ENCODE assay signal across 8 cellular contexts in the genomic region with DNA sequence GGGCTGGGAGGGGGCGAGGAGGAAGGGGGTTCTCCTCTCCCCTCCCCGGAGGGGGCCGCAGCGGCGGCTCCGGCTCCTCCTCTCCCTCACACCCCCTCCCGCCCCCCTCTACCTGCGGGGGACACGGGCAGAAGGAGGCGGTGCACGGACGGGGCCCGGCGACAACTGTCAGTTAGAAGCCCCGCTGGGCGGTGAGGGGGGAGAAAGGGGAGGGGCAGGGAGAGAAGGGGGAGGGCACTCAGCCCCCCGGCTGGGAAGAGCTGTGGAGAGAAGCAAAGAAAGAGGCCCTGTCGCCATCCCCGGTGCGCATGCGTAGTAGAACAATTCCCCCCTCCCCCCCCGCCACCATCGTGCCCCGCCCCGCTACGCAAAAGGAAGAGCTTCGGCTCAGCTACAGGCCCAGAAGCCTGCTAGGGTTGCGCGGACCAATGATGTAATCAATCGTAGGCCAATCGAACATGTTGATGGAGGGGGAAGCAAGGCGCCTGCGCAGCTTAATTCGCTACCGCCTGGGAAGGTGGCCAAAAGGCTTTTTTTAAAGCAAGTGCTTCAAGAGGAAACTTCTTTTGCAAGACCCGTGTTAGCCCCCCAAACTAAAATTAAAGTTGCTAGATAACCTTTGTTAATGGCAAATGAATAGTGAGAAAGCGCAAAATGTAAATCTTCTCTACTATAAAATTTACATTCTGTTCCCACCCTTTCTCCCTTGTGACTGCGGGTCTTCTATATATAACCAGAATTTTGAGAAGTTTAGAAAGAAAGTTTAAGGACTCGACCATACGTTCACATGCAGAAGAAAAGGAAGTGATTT. TPM values are rescaled to one million over a fixed set of nuclear protein-coding genes. Genes with fewer than 3 reads are reported as not detected.
DNase-seq lines count a peak whose midpoint lies in the region; ATAC-seq and TF ChIP-seq lines count a peak whose summit lies in the region.

No MANE protein-coding gene starts in this region.

- H3K4me3 Mint-ChIP-seq in GM23338, result peak overlapping the region; percentile 75
- H3K4me3 Mint-ChIP-seq in activated T-helper 2 cell treated with anti-CD3 and anti-CD28 coated beads, Interferon-gamma antibody, Interleukin-2, Interleukin-4, amounts not matched to agents 10 μg/mL and 5 μg/mL and 100 μg/mL, durations not matched to agents 14 hours and 24 hours and 36 hours (ENCODE audit: low read depth), result peak overlapping the region; percentile 74
- H3K4me3 Mint-ChIP-seq in naive thymus-derived CD8-positive, alpha-beta T cell, result peak overlapping the region; percentile 75 to 95 (median 85)
- peak overlapping the region; percentile 83 to 99 for H3K4me3 Mint-ChIP-seq in stimulated activated naive B cell treated with anti-CD40 and anti-IgM and Interleukin-4, amounts not matched to agents 10 μg/mL and 1 μg/mL and 100 μg/mL, for 72 hours

- peaks cover 22% of the 10 kb centered on the region for H4K20me1 ChIP-seq in GM23338 (replicated peaks; ENCODE audit: insufficient read depth)

- H3K4me2 ChIP-seq in GM23338, result peak overlapping the region; percentile 78

- intact Hi-C loops in activated T-helper 2 cell treated with anti-CD3 and anti-CD28 coated beads, Interferon-gamma antibody, Interleukin-2, Interleukin-4, amounts not matched to agents 10 μg/mL and 5 μg/mL and 100 μg/mL, durations not matched to agents 14 hours and 24 hours and 36 hours (cut with micrococcal nuclease), result loop anchor here (1.0 to 10.0 kb wide), 7 partner anchors 60 to 1024 kb away; a partner anchor contains a TSS

- peak; percentile 99 for DNase-seq in Daoy (ENCODE audit: low read depth)
- peak; percentile 98 for DNase-seq in GM23338 (ENCODE audit: low spot score)
- peak; percentile 82 to 86 for DNase-seq in Kasumi-1 (lab: John Stamatoyannopoulos, UW)
- DNase-seq in RPMI7951 (ENCODE audit: low read depth), result peak; percentile 96
- DNase-seq in activated T-helper 2 cell treated with anti-CD3 and anti-CD28 coated beads, Interferon-gamma antibody, Interleukin-2, Interleukin-4, amounts not matched to agents 10 μg/mL and 5 μg/mL and 100 μg/mL, durations not matched to agents 14 hours and 24 hours and 36 hours (ENCODE audit: low spot score), result peak; percentile 92
- peak; percentile 99 for DNase-seq in fibroblast of mammary gland (ENCODE audit: low read depth)
- DNase-seq in naive thymus-derived CD8-positive, alpha-beta T cell, result peak; percentile 80 to 99 (median 94)
- peak; percentile 89 for DNase-seq in stimulated activated naive B cell treated with anti-CD40 and anti-IgM and Interleukin-4, amounts not matched to agents 10 μg/mL and 1 μg/mL and 100 μg/mL, for 72 hours

- no peaks in the 10 kb centered on the region for H3F3A ChIP-seq in GM23338 (replicated peaks; ENCODE audit: low read depth)

- H3K9me2 ChIP-seq in GM23338 (ENCODE audit: insufficient read depth), result no peaks in the 10 kb centered on the region

- H3K9me3 Mint-ChIP-seq in GM23338, result no peaks in the 10 kb centered on the region; the same call in 2 of the 3 replicates
- H3K9me3 Mint-ChIP-seq in activated T-helper 2 cell treated with anti-CD3 and anti-CD28 coated beads, Interferon-gamma antibody, Interleukin-2, Interleukin-4, amounts not matched to agents 10 μg/mL and 5 μg/mL and 100 μg/mL, durations not matched to agents 14 hours and 24 hours and 36 hours, result no peaks in the 10 kb centered on the region
- H3K9me3 Mint-ChIP-seq in naive thymus-derived CD8-positive, alpha-beta T cell, result peaks cover 7 to 22% (median 11%) of the 10 kb centered on the region in 9 donors
- H3K9me3 Mint-ChIP-seq in stimulated activated naive B cell treated with anti-CD40 and anti-IgM and Interleukin-4, amounts not matched to agents 10 μg/mL and 1 μg/mL and 100 μg/mL, for 72 hours, result peaks cover 0 to 2% of the 10 kb centered on the region in 2 donors

- peaks cover 11% of the 10 kb centered on the region for H3K4me1 ChIP-seq in GM23338 (ENCODE audit: insufficient read depth)

- H3K4me3 ChIP-seq in GM23338 (peak overlapping the region; percentile 88), fibroblast of mammary gland (ENCODE audit: control insufficient read depth, low read depth, low read length) (peak overlapping the region; percentile 64)

- H3K4me1 Mint-ChIP-seq in GM23338, result peaks cover 20% of the 10 kb centered on the region
- peaks cover 53% of the 10 kb centered on the region for H3K4me1 Mint-ChIP-seq in activated T-helper 2 cell treated with anti-CD3 and anti-CD28 coated beads, Interferon-gamma antibody, Interleukin-2, Interleukin-4, amounts not matched to agents 10 μg/mL and 5 μg/mL and 100 μg/mL, durations not matched to agents 14 hours and 24 hours and 36 hours (ENCODE audit: low read depth)
- H3K4me1 Mint-ChIP-seq in naive thymus-derived CD8-positive, alpha-beta T cell, result peaks cover 19 to 66% (median 51%) of the 10 kb centered on the region in 4 donors
- peaks cover 24 to 53% of the 10 kb centered on the region in 2 donors for H3K4me1 Mint-ChIP-seq in stimulated activated naive B cell treated with anti-CD40 and anti-IgM and Interleukin-4, amounts not matched to agents 10 μg/mL and 1 μg/mL and 100 μg/mL, for 72 hours

- H2AFZ ChIP-seq in GM23338, result no peak overlapping the region

- H3K27ac ChIP-seq in GM23338 (ENCODE audit: low read depth), result peak overlapping the region; percentile 83

- peak overlapping the region; percentile 93 for H3K27ac Mint-ChIP-seq in GM23338
- H3K27ac Mint-ChIP-seq in activated T-helper 2 cell treated with anti-CD3 and anti-CD28 coated beads, Interferon-gamma antibody, Interleukin-2, Interleukin-4, amounts not matched to agents 10 μg/mL and 5 μg/mL and 100 μg/mL, durations not matched to agents 14 hours and 24 hours and 36 hours, result peak overlapping the region; percentile 84
- H3K27ac Mint-ChIP-seq in naive thymus-derived CD8-positive, alpha-beta T cell, result peak overlapping the region; percentile 85 to 98 (median 92)
- peak overlapping the region; percentile 92 for H3K27ac Mint-ChIP-seq in stimulated activated naive B cell treated with anti-CD40 and anti-IgM and Interleukin-4, amounts not matched to agents 10 μg/mL and 1 μg/mL and 100 μg/mL, for 72 hours

- POLR2A ChIA-PET in naive thymus-derived CD8-positive, alpha-beta T cell (lab: Charles Lee), result interaction anchor here (0.7 to 4.8 kb wide), 10 partner anchors 8 to 749 kb away, joined by 3 to 26 read pairs (median 7); a partner anchor contains a TSS

- H3K36me3 Mint-ChIP-seq in GM23338 (ENCODE audit: low read depth), result peaks cover 16% of the 10 kb centered on the region
- H3K36me3 Mint-ChIP-seq in activated T-helper 2 cell treated with anti-CD3 and anti-CD28 coated beads, Interferon-gamma antibody, Interleukin-2, Interleukin-4, amounts not matched to agents 10 μg/mL and 5 μg/mL and 100 μg/mL, durations not matched to agents 14 hours and 24 hours and 36 hours (ENCODE audit: low read depth), result peaks cover 51% of the 10 kb centered on the region
- peaks cover 23 to 42% (median 35%) of the 10 kb centered on the region in 3 donors for H3K36me3 Mint-ChIP-seq in naive thymus-derived CD8-positive, alpha-beta T cell
- peaks cover 36 to 47% of the 10 kb centered on the region in 2 donors for H3K36me3 Mint-ChIP-seq in stimulated activated naive B cell treated with anti-CD40 and anti-IgM and Interleukin-4, amounts not matched to agents 10 μg/mL and 1 μg/mL and 100 μg/mL, for 72 hours

- ATAC-seq in GM23338, result peak; percentile 60
- ATAC-seq in naive thymus-derived CD8-positive, alpha-beta T cell, result peak; percentile 71 to 72
- peak; percentile 77 to 81 for ATAC-seq in stimulated activated naive B cell treated with anti-CD40 and anti-IgM and Interleukin-4, amounts not matched to agents 10 μg/mL and 1 μg/mL and 100 μg/mL, for 72 hours (replicated peaks)

- peaks cover 77% of the 10 kb centered on the region for H3K79me2 ChIP-seq in GM23338 (replicated peaks; ENCODE audit: insufficient read depth)

- peaks cover 5% of the 10 kb centered on the region for H3K27me3 Mint-ChIP-seq in GM23338 (ENCODE audit: insufficient read depth, low read depth, poor library complexity)
- no peaks in the 10 kb centered on the region for H3K27me3 Mint-ChIP-seq in activated T-helper 2 cell treated with anti-CD3 and anti-CD28 coated beads, Interferon-gamma antibody, Interleukin-2, Interleukin-4, amounts not matched to agents 10 μg/mL and 5 μg/mL and 100 μg/mL, durations not matched to agents 14 hours and 24 hours and 36 hours (ENCODE audit: low read depth)
- H3K27me3 Mint-ChIP-seq in naive thymus-derived CD8-positive, alpha-beta T cell, result no peaks in the 10 kb centered on the region
- no peaks in the 10 kb centered on the region for H3K27me3 Mint-ChIP-seq in stimulated activated naive B cell treated with anti-CD40 and anti-IgM and Interleukin-4, amounts not matched to agents 10 μg/mL and 1 μg/mL and 100 μg/mL, for 72 hours

- peaks cover 8% of the 10 kb centered on the region for H3K36me3 ChIP-seq in GM23338 (ENCODE audit: insufficient read depth)

- H3K27me3 ChIP-seq in GM23338 (ENCODE audit: insufficient read depth), result no peaks in the 10 kb centered on the region

- no peak for TF ChIP-seq CTCF in GM23338 (conservative IDR thresholded peaks at IDR 0.05; ENCODE audit: low read depth in 2 of 2)
- TF ChIP-seq CTCF in fibroblast of mammary gland (conservative IDR thresholded peaks at IDR 0.05; ENCODE audit: control insufficient read depth, insufficient read depth, low read depth, low read length), result no peak

TF ChIP-seq in GM23338, 12 proteins besides CTCF, POLR2A, EP300 and RAD21:
- TF ChIP-seq POLR2AphosphoS5 (IDR thresholded peaks at IDR 0.05; ENCODE audit: low read depth), result peak; percentile 67
- no peak for TF ChIP-seq EZH2 (IDR thresholded peaks at IDR 0.05; ENCODE audit: low read depth, unreplicated experiment)
- TF ChIP-seq CREB1 (CRISPR knock-in tag; IDR thresholded peaks at IDR 0.05; ENCODE audit: low read depth), result peak; percentile 93

RNA-seq across cellular contexts. Expression of a gene that starts 7.0 kb away (rescaled TPM):
- 34.1 and 36.6 TPM in 2 replicates for total RNA-seq in Daoy (2014; rRNA removed; shearing (Covaris generic))
- 23.6 and 26.4 TPM in 2 replicates for total RNA-seq in GM23338 (2014; rRNA removed; shearing (Covaris generic))
- 6.6 and 9.4 TPM in 2 replicates for polyA plus RNA-seq in GM23338 (2016; fragmentation: Nextera tagmentation; extraction: Ambion mirVana)
- 26.7 and 27.2 TPM in 2 replicates for total RNA-seq in RPMI7951 (2014; rRNA removed; shearing (Covaris generic))
- total RNA-seq in activated T-helper 2 cell treated with anti-CD3 and anti-CD28 coated beads, Interferon-gamma antibody, Interleukin-2, Interleukin-4, amounts not matched to agents 10 μg/mL and 5 μg/mL and 100 μg/mL, durations not matched to agents 14 hours and 24 hours and 36 hours, result 20.1 and 21.1 TPM in 2 replicates
- 10 to 100 TPM; 36.5 to 37.3 TPM for total RNA-seq in naive thymus-derived CD8-positive, alpha-beta T cell
- 10 to 100 TPM; 21.0 to 24.9 (median 21.7) TPM for polyA plus RNA-seq in naive thymus-derived CD8-positive, alpha-beta T cell

Comparison
In these comparisons a context has a peak if more than half of its experiments do, and no peak if none do; other contexts are left out.
1. Peak in every context shown above with its lines: DNase-seq, ATAC-seq, H3K4me3 ChIP-seq and H3K27ac ChIP-seq.